In the genomic region with DNA sequence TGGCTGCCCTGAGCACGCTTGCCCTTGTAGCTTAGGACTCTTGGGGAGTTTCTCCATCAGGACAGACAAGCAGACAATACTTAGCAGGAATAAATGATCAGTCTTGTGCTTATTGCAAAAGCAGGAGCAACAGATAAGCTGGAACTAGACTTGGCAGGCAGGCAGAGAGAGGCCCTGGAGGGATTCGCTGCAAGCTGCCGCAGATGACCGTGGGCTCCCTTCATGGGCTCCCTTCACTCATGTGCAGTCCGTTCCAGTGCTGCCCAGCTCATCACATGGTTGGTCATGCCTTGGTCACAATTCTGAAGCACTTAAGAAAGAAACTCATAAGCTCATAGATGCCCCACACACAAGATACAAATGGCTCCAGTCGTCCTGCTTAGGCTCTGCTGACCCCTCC, we compare ENCODE assay signal across 2 cellular contexts.
TF ChIP-seq lines count a peak whose summit lies in the region.

No MANE protein-coding gene starts in this region.

TF ChIP-seq in GM23338, 12 proteins besides CTCF, POLR2A, EP300 and RAD21:
- TF ChIP-seq EZH2 (IDR thresholded peaks at IDR 0.05; ENCODE audit: low read depth, unreplicated experiment), result no peak

TF ChIP-seq in H1, 55 proteins besides CTCF, POLR2A, EP300 and RAD21:
- TF ChIP-seq ASH2L (IDR thresholded peaks at IDR 0.05; ENCODE audit: low read length), result no peak
- TF ChIP-seq EZH2 (IDR thresholded peaks at IDR 0.05; ENCODE audit: low read depth, low read length, severe bottlenecking), result no peak
- no peak for TF ChIP-seq SP1 (IDR thresholded peaks at IDR 0.05; ENCODE audit: low read depth, low read length)
- TF ChIP-seq CHD2 (IDR thresholded peaks at IDR 0.05; ENCODE audit: low read length), result no peak
- TF ChIP-seq GTF2F1 (IDR thresholded peaks at IDR 0.05; ENCODE audit: borderline replicate concordance, low read depth, low read length), result no peak
- no peak for TF ChIP-seq PHF8 (conservative IDR thresholded peaks at IDR 0.05; ENCODE audit: low read depth, low read length)
